Comparison of ENCODE assay signal across 11 cellular contexts in genomic region chr6:139757766-139758655, GRCh38.
DNase-seq lines count a peak whose midpoint lies in the region; ATAC-seq, FAIRE-seq and TF ChIP-seq lines count a peak whose summit lies in the region.
"Had no signal": no experiment of that assay in that cellular context is flagged by ENCODE, and none has a peak within 500 bp of the region (broad histone marks: within the 10 kb centered on the region; RNA-seq: fewer than 3 reads in every experiment).

No MANE protein-coding gene starts in this region.

- CTCF ChIA-PET in HepG2 (lab: Yijun Ruan, JAX; ENCODE audit: low intra/inter-chr PET ratio, low total read pairs): no interaction called here

- H3K27ac ChIP-seq in liver (ENCODE audit: low read depth in 1 of 2, low read length in 2 of 2) (no peak overlapping the region), HepG2 (ENCODE audit: extremely low read length, insufficient read depth, low read length) (no peak overlapping the region), esophagus muscularis mucosa (replicated peaks in 1 of 4) (peak overlapping the region; percentile 1 to 53 (median 44)), colonic mucosa (no peak overlapping the region)

- no peak for DNase-seq in HepG2 (ENCODE audit: low spot score)
- no peak for DNase-seq in esophagus muscularis mucosa (ENCODE audit: extremely low spot score)
- no peak for DNase-seq in colonic mucosa
- no peak for DNase-seq in HuH-7 (ENCODE audit: low spot score)
- no peak for DNase-seq in superior temporal gyrus (ENCODE audit: extremely low spot score)
- no peak for DNase-seq in T-helper 17 cell
- DNase-seq: activated naive CD8-positive, alpha-beta T cell treated with anti-CD3 and anti-CD28 coated beads for 36 hours; DMS79; effector CD4-positive, alpha-beta T cell had no signal

- peaks cover 74% of the 10 kb centered on the region for H3K4me1 Mint-ChIP-seq in nephron
- H3K4me1 Mint-ChIP-seq in T-helper 17 cell: no peaks in the 10 kb centered on the region
- H3K4me1 Mint-ChIP-seq: activated naive CD8-positive, alpha-beta T cell treated with anti-CD3 and anti-CD28 coated beads for 36 hours had no signal

- H3K36me3 Mint-ChIP-seq in nephron (ENCODE audit: low read depth) (no peaks in the 10 kb centered on the region), T-helper 17 cell (ENCODE audit: low read depth) (no peaks in the 10 kb centered on the region)
- H3K36me3 Mint-ChIP-seq: activated naive CD8-positive, alpha-beta T cell treated with anti-CD3 and anti-CD28 coated beads for 36 hours had no signal

- H3K27me3 Mint-ChIP-seq in nephron (ENCODE audit: low read depth) (no peaks in the 10 kb centered on the region), T-helper 17 cell (peaks cover 9% of the 10 kb centered on the region)

- TF ChIP-seq EP300 in HepG2 (IDR thresholded peaks at IDR 0.05; ENCODE audit: low read depth in 2 of 2, low read length in 2 of 2) (no peak), HepG2 (CRISPR knock-in tag; IDR thresholded peaks at IDR 0.05; ENCODE audit: borderline replicate concordance) (no peak), esophagus muscularis mucosa (IDR thresholded peaks at IDR 0.05) (no peak)

- H3K27ac Mint-ChIP-seq in nephron: peak overlapping the region; percentile 52 to 67 (median 65)
- H3K27ac Mint-ChIP-seq in T-helper 17 cell: no peak overlapping the region
- H3K27ac Mint-ChIP-seq: activated naive CD8-positive, alpha-beta T cell treated with anti-CD3 and anti-CD28 coated beads for 36 hours had no signal

- TF ChIP-seq RAD21 in liver (IDR thresholded peaks at IDR 0.05): no peak
- TF ChIP-seq RAD21 in HepG2 (CRISPR knock-in tag; IDR thresholded peaks at IDR 0.05): no peak

- TF ChIP-seq CTCF in liver (IDR thresholded peaks at IDR 0.05; ENCODE audit: low read depth, low read length, missing input control) (no peak), HepG2 (CRISPR knock-in tag; IDR thresholded peaks at IDR 0.05) (no peak), esophagus muscularis mucosa (IDR thresholded peaks at IDR 0.05) (no peak), nephron (IDR thresholded peaks at IDR 0.05; ENCODE audit: unreplicated experiment in 3 of 3) (no peak), colonic mucosa (IDR thresholded peaks at IDR 0.05) (no peak)

- TF ChIP-seq POLR2A in HepG2 (IDR thresholded peaks at IDR 0.05; ENCODE audit: insufficient read depth in 1 of 2, low read depth in 2 of 2, low read length in 2 of 2) (no peak), esophagus muscularis mucosa (IDR thresholded peaks at IDR 0.05; ENCODE audit: low read depth) (no peak)

- H3K4me3 ChIP-seq in liver (ENCODE audit: low read depth in 1 of 3, low read length in 3 of 3): no peak overlapping the region
- no peak overlapping the region for H3K4me3 ChIP-seq in HepG2 (replicated peaks in 1 of 3; ENCODE audit: insufficient read depth in 1 of 3, low read depth in 2 of 3, low read length in 3 of 3)
- no peak overlapping the region for H3K4me3 ChIP-seq in esophagus muscularis mucosa
- H3K4me3 ChIP-seq in colonic mucosa: no peak overlapping the region

- intact Hi-C loops in HepG2 (cut with micrococcal nuclease; ENCODE audit: unreplicated experiment) (no loop called here), esophagus muscularis mucosa (cut with DNase I) (no loop called here), colonic mucosa (cut with DNase I) (no loop called here)

- H3K4me1 ChIP-seq in liver (ENCODE audit: control insufficient read depth in 4 of 4, insufficient read depth in 4 of 4, low read length in 3 of 4) (peaks cover 5 to 27% (median 22%) of the 10 kb centered on the region in 4 donors), HepG2 (ENCODE audit: insufficient read depth, low read length) (peaks cover 30% of the 10 kb centered on the region), esophagus muscularis mucosa (peaks cover 30 to 45% (median 37%) of the 10 kb centered on the region in 4 donors), colonic mucosa (no peaks in the 10 kb centered on the region)

- in situ Hi-C loops in HepG2 (cut with HindIII; ENCODE audit: extremely low pct_ligation_motif_present, low pct_unique_long_range_greater_than_20kb): no loop called here

- H3K79me2 ChIP-seq in HepG2 (ENCODE audit: insufficient read depth, low read length): no peaks in the 10 kb centered on the region

- H3K4me2 ChIP-seq in HepG2 (ENCODE audit: low read depth, low read length): no peak overlapping the region

- WGBS in liver: 42% methylated on average over 4 of the region's 4 CpGs
- WGBS in HepG2 (ENCODE audit: low lambda C conversion rate): 40% methylated on average over 4 of the region's 4 CpGs
- WGBS in esophagus muscularis mucosa: 35% methylated on average over 4 of the region's 4 CpGs

- no peaks in the 10 kb centered on the region for H3K27me3 ChIP-seq in liver (ENCODE audit: control insufficient read depth in 4 of 4, insufficient read depth in 4 of 4, low read length in 3 of 4)
- H3K27me3 ChIP-seq in HepG2 (ENCODE audit: control insufficient read depth in 1 of 2, insufficient read depth in 2 of 2, low read length in 2 of 2): no peaks in the 10 kb centered on the region
- no peaks in the 10 kb centered on the region for H3K27me3 ChIP-seq in esophagus muscularis mucosa
- no peaks in the 10 kb centered on the region for H3K27me3 ChIP-seq in colonic mucosa

- H3K9me3 ChIP-seq in liver (ENCODE audit: control insufficient read depth in 4 of 4, low read length in 3 of 4) (no peaks in the 10 kb centered on the region), HepG2 (ENCODE audit: low read length) (no peaks in the 10 kb centered on the region), esophagus muscularis mucosa (no peaks in the 10 kb centered on the region), colonic mucosa (no peaks in the 10 kb centered on the region), T-helper 17 cell (ENCODE audit: control insufficient read depth, low read length, poor library complexity, severe bottlenecking) (no peaks in the 10 kb centered on the region)

- H4K20me1 ChIP-seq in HepG2 (ENCODE audit: insufficient read depth, low read length): no peaks in the 10 kb centered on the region

- ATAC-seq in HepG2: no peak
- no peak for ATAC-seq in T-helper 17 cell

- no TSS peak for BruUV-seq in HepG2 (replicated peaks; lab: Mats Ljungman, UMichigan)

- H3K9ac ChIP-seq in liver (ENCODE audit: low read depth in 1 of 2, low read length in 2 of 2): no peak overlapping the region
- no peak overlapping the region for H3K9ac ChIP-seq in HepG2 (ENCODE audit: insufficient read depth, low read depth, low read length)
- no peak overlapping the region for H3K9ac ChIP-seq in colonic mucosa (ENCODE audit: low read depth in 2 of 2, low read length in 2 of 2)

- H3K4me3 Mint-ChIP-seq in nephron: no peak overlapping the region
- no peak overlapping the region for H3K4me3 Mint-ChIP-seq in T-helper 17 cell
- H3K4me3 Mint-ChIP-seq: activated naive CD8-positive, alpha-beta T cell treated with anti-CD3 and anti-CD28 coated beads for 36 hours had no signal

- POLR2A ChIA-PET in HepG2 (lab: Yijun Ruan, JAX): no interaction called here

- H3K9me3 Mint-ChIP-seq in nephron: no peaks in the 10 kb centered on the region
- H3K9me3 Mint-ChIP-seq: activated naive CD8-positive, alpha-beta T cell treated with anti-CD3 and anti-CD28 coated beads for 36 hours had no signal

- H3K36me3 ChIP-seq in liver (ENCODE audit: control insufficient read depth in 4 of 4, insufficient read depth in 3 of 4, low read depth in 1 of 4, low read length in 3 of 4): no peaks in the 10 kb centered on the region
- no peaks in the 10 kb centered on the region for H3K36me3 ChIP-seq in HepG2 (replicated peaks in 1 of 2; ENCODE audit: control insufficient read depth in 1 of 2, insufficient read depth in 2 of 2, low read length in 2 of 2)
- no peaks in the 10 kb centered on the region for H3K36me3 ChIP-seq in esophagus muscularis mucosa
- no peaks in the 10 kb centered on the region for H3K36me3 ChIP-seq in colonic mucosa

- FAIRE-seq in HepG2 (lab: Jason Lieb, UNC): no peak

- no peak overlapping the region for H2AFZ ChIP-seq in HepG2 (ENCODE audit: low read length)

TF ChIP-seq in liver, 16 proteins besides CTCF, POLR2A, EP300 and RAD21 (continues in another document):
- no peak for TF ChIP-seq EGR1 (IDR thresholded peaks at IDR 0.05; ENCODE audit: low read depth in 2 of 2)

TF ChIP-seq in HepG2, 621 proteins besides CTCF, POLR2A, EP300 and RAD21 (continues in another document):
- TF ChIP-seq, protein P1, sequence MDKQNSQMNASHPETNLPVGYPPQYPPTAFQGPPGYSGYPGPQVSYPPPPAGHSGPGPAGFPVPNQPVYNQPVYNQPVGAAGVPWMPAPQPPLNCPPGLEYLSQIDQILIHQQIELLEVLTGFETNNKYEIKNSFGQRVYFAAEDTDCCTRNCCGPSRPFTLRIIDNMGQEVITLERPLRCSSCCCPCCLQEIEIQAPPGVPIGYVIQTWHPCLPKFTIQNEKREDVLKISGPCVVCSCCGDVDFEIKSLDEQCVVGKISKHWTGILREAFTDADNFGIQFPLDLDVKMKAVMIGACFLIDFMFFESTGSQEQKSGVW (CRISPR knock-in tag; IDR thresholded peaks at IDR 0.05; ENCODE audit: borderline replicate concordance): no peak
- TF ChIP-seq ZNF792 (CRISPR knock-in tag; IDR thresholded peaks at IDR 0.05) (no peak), ZNF138 (CRISPR knock-in tag; IDR thresholded peaks at IDR 0.05; ENCODE audit: low read depth) (no peak), ZNF124 (CRISPR knock-in tag; IDR thresholded peaks at IDR 0.05) (no peak), XRCC5 (optimal IDR thresholded peaks at IDR 0.05; ENCODE audit: low read length) (no peak), HES4 (CRISPR knock-in tag; IDR thresholded peaks at IDR 0.05; ENCODE audit: borderline replicate concordance) (no peak), BRF2 (CRISPR knock-in tag; IDR thresholded peaks at IDR 0.05) (no peak), ZBTB7A (CRISPR knock-in tag; IDR thresholded peaks at IDR 0.05) (no peak)

Comparison
In these comparisons a context has a peak if more than half of its experiments do, and no peak if none do; other contexts are left out.
1. H3K27ac ChIP-seq: peak in esophagus muscularis mucosa (4 of 4); none in liver (0 of 2), HepG2 (single experiment) and colonic mucosa (single experiment).